In genomic region chr12:30425445-30425844, GRCh38 we compare ENCODE assay signal across 27 cellular contexts.
"Had no signal": no experiment of that assay in that cellular context is flagged by ENCODE, and none has a peak within 500 bp of the region (broad histone marks: within the 10 kb centered on the region; RNA-seq: fewer than 3 reads in every experiment).

No MANE protein-coding gene starts in this region.

- DNase-seq: hippocampal formation; immature natural killer cell; kidney; left colon; left lung; lower lobe of right lung; mammary epithelial cell; mesenchymal stem cell; naive thymus-derived CD4-positive, alpha-beta T cell; ovary; stimulated activated CD4-positive, alpha-beta T cell treated with anti-CD3 and anti-CD28 coated beads, Interleukin-12 subunit alpha, Interleukin-12 subunit beta, amount 100 ng/mL, for 4 hours; stimulated activated CD4-positive, alpha-beta T cell treated with anti-CD3 and anti-CD28 coated beads, Interleukin-15, amount 100 ng/mL, for 24 hours; stimulated activated CD4-positive, alpha-beta T cell treated with anti-CD3 and anti-CD28 coated beads, Interleukin-2, amount 100 ng/mL, for 24 hours; stimulated activated CD4-positive, alpha-beta T cell treated with anti-CD3 and anti-CD28 coated beads, Interleukin-4, amount 100 ng/mL, for 1 hour; stimulated activated naive B cell treated with anti-CD40 and anti-IgM and Interleukin-4, amounts not matched to agents 10 μg/mL and 1 μg/mL and 100 μg/mL, for 72 hours; stimulated activated naive CD8-positive, alpha-beta T cell treated with anti-CD3 and anti-CD28 coated beads, Interleukin-15, Interleukin-2, amounts not matched to agents 100 U/mL and 50 U/mL, for 24 hours; stomach; testis; thyroid gland; transverse colon; upper lobe of left lung had no signal

- FAIRE-seq: islet of Langerhans, kidney had no signal

- H3K4me1 ChIP-seq: left lung, lower lobe of right lung, right atrium auricular region, stomach, testis, thyroid gland, transverse colon, upper lobe of left lung, vagina had no signal

- H3K27me3 ChIP-seq: left lung, ovary, right atrium auricular region, stomach, testis, thyroid gland, transverse colon, upper lobe of left lung, vagina had no signal

- H3K4me3 ChIP-seq: left lung, lower lobe of right lung, ovary, right atrium auricular region, skin epidermis, stomach, testis, thyroid gland, transverse colon, upper lobe of left lung, vagina had no signal

- H3K27ac ChIP-seq: left lung, lower lobe of right lung, ovary, right atrium auricular region, skin epidermis, stomach, testis, thyroid gland, transverse colon, upper lobe of left lung, vagina had no signal

- H3K9me3 ChIP-seq: lower lobe of right lung, ovary, right atrium auricular region, stomach, testis, thyroid gland, transverse colon, upper lobe of left lung, vagina had no signal

- H3K36me3 ChIP-seq: left lung, lower lobe of right lung, ovary, right atrium auricular region, stomach, thyroid gland, transverse colon, upper lobe of left lung, vagina had no signal

- ATAC-seq: left colon; left lung; lower lobe of right lung; naive thymus-derived CD4-positive, alpha-beta T cell; natural killer cell treated with Interleukin-12 subunit alpha and Interleukin-12 subunit beta and Interleukin-15 and Interleukin-18, amount 100 ng/mL, for 72 hours; sciatic nerve; stimulated activated naive B cell treated with anti-CD40 and anti-IgM and Interleukin-4, amounts not matched to agents 10 μg/mL and 1 μg/mL and 100 μg/mL, for 72 hours; stimulated activated naive CD8-positive, alpha-beta T cell treated with anti-CD3 and anti-CD28 coated beads, Interleukin-15, Interleukin-2, amounts not matched to agents 100 U/mL and 50 U/mL, for 24 hours had no signal
